Comparison of ENCODE assay signal across 8 cellular contexts in genomic region chr1:235648407-235648907, GRCh38. TPM values are rescaled to one million over a fixed set of nuclear protein-coding genes. Genes with fewer than 3 reads are reported as not detected.
A peak's percentile ranks its signal among the peaks of the same experiment; 100 is the strongest.
DNase-seq lines count a peak whose midpoint lies in the region; ATAC-seq and TF ChIP-seq lines count a peak whose summit lies in the region.

No MANE protein-coding gene starts in this region.

- intact Hi-C loops in body of pancreas (cut with DNase I) = no loop called here

- no peak for TF ChIP-seq POLR2A in body of pancreas (IDR thresholded peaks at IDR 0.05)

- ATAC-seq in body of pancreas (peak; percentile 30), GM18502 (IDR thresholded peaks at IDR 0.05; ENCODE audit: poor library complexity, unreplicated experiment) (no peak)

- H3K4me3 ChIP-seq in body of pancreas (no peak overlapping the region), mesodermal cell (ENCODE audit: extremely low read depth, insufficient read depth, low read length, poor library complexity, severe bottlenecking) (peak overlapping the region; percentile 46)

- DNase-seq in DMS53 treated with DMSO at 0.1 percent for 48 hours (lab: John Stamatoyannopoulos, UW; ENCODE audit: unreplicated experiment) (peak; percentile 52), NCI-H1694 (lab: John Stamatoyannopoulos, UW) (peak; percentile 76), body of pancreas (peak; percentile 34 to 67 (median 48)), RKO (ENCODE audit: low spot score) (no peak), GF-D8 (lab: John Stamatoyannopoulos, UW) (no peak), dedifferentiated amniotic fluid mesenchymal stem cell (ENCODE audit: extremely low spot score) (no peak)

- H3K36me3 ChIP-seq in body of pancreas (replicated peaks in 1 of 2; ENCODE audit: insufficient read depth in 1 of 2, low read depth in 2 of 2) (no peaks in the 10 kb centered on the region), mesodermal cell (ENCODE audit: control insufficient read depth, insufficient read depth, low read length) (no peaks in the 10 kb centered on the region)

- H3K9me3 ChIP-seq in body of pancreas (no peaks in the 10 kb centered on the region), mesodermal cell (ENCODE audit: control insufficient read depth, low read length) (no peaks in the 10 kb centered on the region)

- H3K27ac ChIP-seq in body of pancreas (no peak overlapping the region), mesodermal cell (ENCODE audit: low read depth, low read length, severe bottlenecking) (no peak overlapping the region)

- H3K4me1 ChIP-seq in body of pancreas (peaks cover 25% of the 10 kb centered on the region), mesodermal cell (ENCODE audit: control insufficient read depth, insufficient read depth, low read length, poor library complexity, severe bottlenecking) (peaks cover 6% of the 10 kb centered on the region)

- H3K27me3 ChIP-seq in body of pancreas = peaks cover 0 to 10% of the 10 kb centered on the region in 2 donors

- 5 to 11% methylated on average over 20 to 31 of the region's 31 CpGs for WGBS in body of pancreas, 2 donors
- WGBS in mesodermal cell (ENCODE audit: insufficient coverage in 2 of 2), 2 experiments = 5% methylated on average over 20 to 21 of the region's 31 CpGs

- no peak for TF ChIP-seq CTCF in body of pancreas (IDR thresholded peaks at IDR 0.05)

RNA-seq across cellular contexts. Expression of gene GNG4, which starts 1.1 kb away (rescaled TPM):
- 1 to 10 TPM in 1 of 2 donors, under 1 TPM in 1; 0.66 to 3.1 TPM for total RNA-seq in body of pancreas
- polyA plus RNA-seq in mesodermal cell (2013, experiment 1 of 2) = 8.4 TPM
- 7.1 TPM for polyA plus RNA-seq in mesodermal cell (2013, experiment 2 of 2)

Comparison
In these comparisons a context has a peak if more than half of its experiments do, and no peak if none do; other contexts are left out.
1. DNase-seq: peak in DMS53 treated with DMSO at 0.1 percent for 48 hours (single experiment), NCI-H1694 (single experiment) and body of pancreas (4 of 4); none in RKO (single experiment), GF-D8 (single experiment) and dedifferentiated amniotic fluid mesenchymal stem cell (single experiment).